ENCODE assay signal across 8 cellular contexts in genomic region chr10:119597405-119598186, GRCh38. TPM values are rescaled to one million over a fixed set of nuclear protein-coding genes. Genes with fewer than 3 reads are reported as not detected.
A peak's percentile ranks its signal among the peaks of the same experiment; 100 is the strongest.
DNase-seq lines count a peak whose midpoint lies in the region; ATAC-seq and TF ChIP-seq lines count a peak whose summit lies in the region.

No MANE protein-coding gene starts in this region.

- TF ChIP-seq CTCF in activated B cell treated with CpG ODN at 0.5 μM for 24 hours (IDR thresholded peaks at IDR 0.05): no peak
- no peak for TF ChIP-seq CTCF in thyroid gland (IDR thresholded peaks at IDR 0.05)

- no peak for TF ChIP-seq POLR2A in thyroid gland (IDR thresholded peaks at IDR 0.05)

- H3K27me3 ChIP-seq in BLaER1 (no peaks in the 10 kb centered on the region), thyroid gland (no peaks in the 10 kb centered on the region)

- CTCF ChIA-PET in activated B cell treated with CpG ODN at 0.5 μM for 24 hours (lab: Charles Lee): no interaction called here

- DNase-seq in activated B cell treated with CpG ODN at 0.5 μM for 24 hours: no peak
- DNase-seq in thyroid gland: no peak
- DNase-seq in foreskin melanocyte: no peak

- H3K4me3 Mint-ChIP-seq in activated B cell treated with CpG ODN at 0.5 μM for 24 hours: peak overlapping the region; percentile 95

- intact Hi-C loops in activated B cell treated with CpG ODN at 0.5 μM for 24 hours (cut with micrococcal nuclease): loop anchor here (1.0 to 10.0 kb wide), 14 partner anchors 54 to 1553 kb away; partner anchors contain the start of genes BAG3, GRK5, PRDX3 and RAB11FIP2
- intact Hi-C loops in thyroid gland (cut with DNase I): loop anchor here (5.0 to 10.0 kb wide), 2 partner anchors 50 to 53 kb away; partner anchors contain the start of gene RGS10

- peaks cover 31% of the 10 kb centered on the region for H3K36me3 Mint-ChIP-seq in activated B cell treated with CpG ODN at 0.5 μM for 24 hours (ENCODE audit: low read depth)

- H3K27ac ChIP-seq in BLaER1: peak overlapping the region; percentile 94
- peak overlapping the region in 1 of 3 donors; percentile 99 for H3K27ac ChIP-seq in thyroid gland

- no peaks in the 10 kb centered on the region for H3K27me3 Mint-ChIP-seq in activated B cell treated with CpG ODN at 0.5 μM for 24 hours

- H3K9me3 ChIP-seq in BLaER1 (peaks cover 10% of the 10 kb centered on the region; the same call in 1 of the 2 replicates), iPS-18c (ENCODE audit: control insufficient read depth, insufficient read depth, low read length) (peaks cover 5% of the 10 kb centered on the region), thyroid gland (no peaks in the 10 kb centered on the region)

- H3K36me3 ChIP-seq in BLaER1: peaks cover 11% of the 10 kb centered on the region; the same call in 1 of the 2 replicates
- H3K36me3 ChIP-seq in thyroid gland: no peaks in the 10 kb centered on the region

- H4K20me1 ChIP-seq in BLaER1: peaks cover 31% of the 10 kb centered on the region

- POLR2A ChIA-PET in activated B cell treated with CpG ODN at 0.5 μM for 24 hours (lab: Charles Lee): interaction anchor here (0.7 to 3.6 kb wide), 9 partner anchors 10 to 277 kb away, joined by 3 to 19 read pairs (median 4); partner anchors contain the start of genes BAG3, INPP5F and MCMBP

- ATAC-seq in GM21390 (IDR thresholded peaks at IDR 0.05; ENCODE audit: unreplicated experiment): peak; percentile 24
- ATAC-seq in activated B cell treated with CpG ODN at 0.5 μM for 24 hours (ENCODE audit: low read depth): no peak
- no peak for ATAC-seq in HG03439 (IDR thresholded peaks at IDR 0.05; ENCODE audit: unreplicated experiment)
- no peak for ATAC-seq in HG02884 (IDR thresholded peaks at IDR 0.05; ENCODE audit: unreplicated experiment)

- 40 to 47% methylated on average over 19 to 20 of the region's 21 CpGs for WGBS in thyroid gland, 2 donors

- peak overlapping the region; percentile 96 for H3K9ac ChIP-seq in BLaER1

- peak overlapping the region; percentile 93 for H3K4me3 ChIP-seq in BLaER1
- peak overlapping the region; percentile 50 for H3K4me3 ChIP-seq in iPS-18c (ENCODE audit: insufficient read depth, low read depth, low read length)
- peak overlapping the region in 2 of 3 donors; percentile 70 to 79 for H3K4me3 ChIP-seq in thyroid gland (replicated peaks in 1 of 3)

- peak overlapping the region; percentile 97 for H3K27ac Mint-ChIP-seq in activated B cell treated with CpG ODN at 0.5 μM for 24 hours

- H3K9me3 Mint-ChIP-seq in activated B cell treated with CpG ODN at 0.5 μM for 24 hours: no peaks in the 10 kb centered on the region

- H3K4me1 ChIP-seq in BLaER1 (peaks cover 40% of the 10 kb centered on the region), thyroid gland (peaks cover 26 to 32% of the 10 kb centered on the region in 2 donors)

- H3K4me2 ChIP-seq in BLaER1: peak overlapping the region; percentile 74

- H3K4me1 Mint-ChIP-seq in activated B cell treated with CpG ODN at 0.5 μM for 24 hours: peaks cover 46% of the 10 kb centered on the region

RNA-seq across cellular contexts. Expression of gene TIAL1, which starts 0.8 kb away (rescaled TPM):
- total RNA-seq in activated B cell treated with CpG ODN at 0.5 μM for 24 hours (142 and 155 TPM in 2 replicates), thyroid gland (100 to 1,000 TPM in 1 of 4 donors, 10 to 100 TPM in 3; 89.3 to 119 (median 95.5) TPM)

RNA-seq across cellular contexts. Expression of gene BAG3, which starts 53.6 kb away (rescaled TPM):
- total RNA-seq in activated B cell treated with CpG ODN at 0.5 μM for 24 hours (4.3 and 4.7 TPM in 2 replicates), thyroid gland (10 to 100 TPM; 26.6 to 46.6 (median 38.0) TPM)

RNA-seq across cellular contexts. Expression of gene RGS10, which starts 55.1 kb away (rescaled TPM):
- total RNA-seq in activated B cell treated with CpG ODN at 0.5 μM for 24 hours (53.5 and 56.6 TPM in 2 replicates), thyroid gland (10 to 100 TPM; 21.4 to 97.6 (median 35.5) TPM)
